21 cellular contexts compared by ENCODE assay signal in the genomic region with DNA sequence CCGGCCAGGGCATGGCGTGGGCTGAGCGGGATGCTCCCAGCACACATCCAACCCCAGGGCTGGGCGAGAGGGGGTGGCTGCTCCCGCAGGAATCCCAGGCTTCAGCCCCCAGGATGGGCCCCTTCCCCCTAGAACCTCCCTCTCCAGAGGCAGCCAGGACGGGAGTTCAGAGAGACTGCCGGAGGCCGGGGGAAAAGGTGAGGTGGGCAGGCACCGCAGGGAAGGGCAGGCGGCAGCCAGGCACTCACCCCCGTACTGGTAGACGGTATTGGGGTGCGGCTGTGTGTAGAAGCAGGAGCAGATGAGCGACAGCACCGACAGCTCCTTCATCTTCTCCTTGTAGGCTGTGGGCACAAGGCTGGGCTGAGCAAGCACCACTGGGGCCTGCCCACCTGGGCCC. TPM values are rescaled to one million over a fixed set of nuclear protein-coding genes. Genes with fewer than 3 reads are reported as not detected.
"Had no signal": no experiment of that assay in that cellular context is flagged by ENCODE, and none has a peak within 500 bp of the region (broad histone marks: within the 10 kb centered on the region; RNA-seq: fewer than 3 reads in every experiment).

No MANE protein-coding gene starts in this region.

- H3K27me3 ChIP-seq: dorsolateral prefrontal cortex, hepatocyte, upper lobe of left lung had no signal

- H3K4me3 ChIP-seq: cardiac muscle cell, dorsolateral prefrontal cortex, hepatocyte, left ventricle myocardium inferior, prostate gland, smooth muscle cell, upper lobe of left lung had no signal

- DNase-seq: activated CD4-positive, alpha-beta T cell treated with anti-CD3 and anti-CD28 coated beads, Interleukin-2, amount 10 ng/mL, durations not matched to agents 24 days and 14 days; activated naive CD4-positive, alpha-beta T cell treated with anti-CD3 and anti-CD28 coated beads, Interleukin-2, amount 50 U/mL, for 16 hours; dorsolateral prefrontal cortex; left ventricle myocardium inferior; naive B cell; occipital lobe; stimulated activated naive CD8-positive, alpha-beta T cell treated with anti-CD3 and anti-CD28 coated beads, Interleukin-15, amount 100 ng/mL, for 72 hours; upper lobe of left lung had no signal

- H3K27ac Mint-ChIP-seq: WTC11 had no signal

- H3K79me2 ChIP-seq: hepatocyte had no signal

- H3K4me1 ChIP-seq: prostate gland had no signal

- ATAC-seq: esophagus mucosa; right cardiac atrium; stimulated activated naive CD8-positive, alpha-beta T cell treated with anti-CD3 and anti-CD28 coated beads, Interleukin-15, amount 100 ng/mL, for 72 hours; WTC11 had no signal

- H3K9me3 ChIP-seq: left ventricle myocardium inferior, prostate gland, upper lobe of left lung had no signal

- H3K36me3 Mint-ChIP-seq: naive B cell, WTC11 had no signal

- H3K27ac ChIP-seq: cardiac muscle cell, hepatocyte, left ventricle myocardium inferior, prostate gland, upper lobe of left lung had no signal

- H3K27me3 Mint-ChIP-seq: naive B cell; stimulated activated naive CD8-positive, alpha-beta T cell treated with anti-CD3 and anti-CD28 coated beads, Interleukin-15, amount 100 ng/mL, for 72 hours had no signal

- H3K36me3 ChIP-seq: cardiac muscle cell, left ventricle myocardium inferior, prostate gland, upper lobe of left lung had no signal

- H2AFZ ChIP-seq: hepatocyte had no signal

- FAIRE-seq: astrocyte, keratinocyte had no signal

- H3K4me2 ChIP-seq: hepatocyte, smooth muscle cell had no signal

- H3K9me3 Mint-ChIP-seq: activated CD4-positive, alpha-beta T cell treated with anti-CD3 and anti-CD28 coated beads, Interleukin-2, amount 10 ng/mL, durations not matched to agents 24 days and 14 days; activated T-helper 2 cell treated with anti-CD3 and anti-CD28 coated beads, Interferon-gamma antibody, Interleukin-2, Interleukin-4, amounts not matched to agents 10 μg/mL and 5 μg/mL and 100 μg/mL, durations not matched to agents 14 hours and 24 hours and 36 hours; naive B cell; stimulated activated naive CD8-positive, alpha-beta T cell treated with anti-CD3 and anti-CD28 coated beads, Interleukin-15, amount 100 ng/mL, for 72 hours; T-helper 1 cell treated with Interleukin-12 subunit alpha and Interleukin-12 subunit beta and Interleukin-4 antibody, amounts not matched to agents 30 μg/mL and 1 μg/mL, for 36 hours; WTC11 had no signal

RNA-seq across cellular contexts. Expression of a gene that starts 52.5 kb away (rescaled TPM):
- total RNA-seq: activated CD4-positive, alpha-beta T cell treated with anti-CD3 and anti-CD28 coated beads, Interleukin-2, amount 10 ng/mL, durations not matched to agents 24 days and 14 days; activated CD8-positive, alpha-beta memory T cell treated with anti-CD3 and anti-CD28 coated beads for 36 hours; activated T-helper 2 cell treated with anti-CD3 and anti-CD28 coated beads, Interferon-gamma antibody, Interleukin-2, Interleukin-4, amounts not matched to agents 10 μg/mL and 5 μg/mL and 100 μg/mL, durations not matched to agents 14 hours and 24 hours and 36 hours; mononuclear cell; occipital lobe; WTC11 had no signal
